ENCODE assay signal across 8 cellular contexts in genomic region chrY:7272556-7273195, GRCh38.
DNase-seq lines count a peak whose midpoint lies in the region; ATAC-seq and TF ChIP-seq lines count a peak whose summit lies in the region.

No MANE protein-coding gene starts in this region.

- no peaks in the 10 kb centered on the region for H3K27me3 ChIP-seq in OCI-LY1 (ENCODE audit: insufficient read depth, low read length)

- TF ChIP-seq CTCF in OCI-LY1 (IDR thresholded peaks at IDR 0.05; ENCODE audit: low read length), result peak; percentile 51

- no peaks in the 10 kb centered on the region for H4K20me1 ChIP-seq in OCI-LY1 (ENCODE audit: insufficient read depth, low read length)

- no peaks in the 10 kb centered on the region for H3K9me2 ChIP-seq in OCI-LY1 (ENCODE audit: low read depth, low read length)

- H3K4me3 ChIP-seq in OCI-LY1 (ENCODE audit: low read depth, low read length, poor library complexity, severe bottlenecking), result peak overlapping the region; percentile 75

- H3K36me3 ChIP-seq in OCI-LY1 (ENCODE audit: insufficient read depth, low read length), result no peaks in the 10 kb centered on the region

- peaks cover 32% of the 10 kb centered on the region for H3K79me2 ChIP-seq in OCI-LY1 (ENCODE audit: insufficient read depth, low read length)

- no peak overlapping the region for H2AFZ ChIP-seq in OCI-LY1 (ENCODE audit: low read length)

- H3K9me3 ChIP-seq in OCI-LY1 (ENCODE audit: low read length), result no peaks in the 10 kb centered on the region

- H3K4me2 ChIP-seq in OCI-LY1 (ENCODE audit: low read length), result peak overlapping the region; percentile 75

- peak overlapping the region; percentile 80 for H3K27ac ChIP-seq in OCI-LY1 (ENCODE audit: low read depth, low read length, poor library complexity, severe bottlenecking)

- H3F3A ChIP-seq in OCI-LY1 (ENCODE audit: insufficient read depth, low read length), result no peaks in the 10 kb centered on the region

- peak; percentile 40 for DNase-seq in effector CD8-positive, alpha-beta T cell (lab: John Stamatoyannopoulos, UW)
- DNase-seq in renal cortical epithelial cell (ENCODE audit: low read depth) (peak; percentile 25), NCI-H2107 treated with DMSO at 0.1 percent for 48 hours (lab: John Stamatoyannopoulos, UW; ENCODE audit: unreplicated experiment) (no peak)

- H3K9ac ChIP-seq in OCI-LY1 (ENCODE audit: low read length), result peak overlapping the region; percentile 81

- ATAC-seq in GM21390 (IDR thresholded peaks at IDR 0.05; ENCODE audit: unreplicated experiment), result peak; percentile 27
- ATAC-seq in HG03025 (IDR thresholded peaks at IDR 0.05; ENCODE audit: low FRiP score, unreplicated experiment), result no peak
- ATAC-seq in HG03439 (IDR thresholded peaks at IDR 0.05; ENCODE audit: unreplicated experiment), result no peak
- no peak for ATAC-seq in GM18873 (IDR thresholded peaks at IDR 0.05; ENCODE audit: low FRiP score, unreplicated experiment)

- peaks cover 27% of the 10 kb centered on the region for H3K4me1 ChIP-seq in OCI-LY1 (ENCODE audit: insufficient read depth, low read length, severe bottlenecking)
